Comparison of ENCODE assay signal across 8 cellular contexts in the genomic region with DNA sequence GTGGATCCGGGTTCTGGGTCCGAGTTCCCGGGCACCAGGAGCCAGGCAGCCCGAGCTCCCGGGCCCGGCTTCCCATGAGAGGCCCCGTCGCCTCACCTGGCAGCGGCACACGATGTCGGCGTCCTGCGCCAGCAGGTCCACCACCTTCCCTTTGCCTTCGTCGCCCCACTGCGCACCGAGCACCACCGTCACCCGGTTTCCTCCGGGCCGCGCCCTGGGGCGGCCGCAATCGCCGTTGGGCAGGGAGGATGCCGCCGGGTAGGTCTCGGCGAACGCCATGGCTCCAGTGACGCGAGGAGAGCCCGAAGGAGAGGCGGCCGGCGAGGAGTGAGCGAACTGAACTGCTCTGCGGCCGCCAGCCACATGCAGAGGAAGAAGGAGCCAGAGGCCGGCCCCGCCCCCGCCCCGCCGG. TPM values are rescaled to one million over a fixed set of nuclear protein-coding genes. Genes with fewer than 3 reads are reported as not detected.
DNase-seq lines count a peak whose midpoint lies in the region; ATAC-seq and TF ChIP-seq lines count a peak whose summit lies in the region.

A gene (minus strand): TSS at position 371 of the 412 bp plus-strand sequence. CDS start 92 bp downstream, at position 279.

- peak within 1 kb of the TSS; percentile 87 for H3K9ac ChIP-seq in iPS-18a (ENCODE audit: low read length)

- H3K36me3 Mint-ChIP-seq in activated T-helper 17 cell treated with anti-CD3 and anti-CD28 coated beads, Interleukin-2, amount 50 U/mL, for 72 hours (ENCODE audit: low read depth) = peaks cover 42% of the 10 kb centered on the region
- H3K36me3 Mint-ChIP-seq in stimulated activated effector memory CD8-positive, alpha-beta T cell treated with anti-CD3 and anti-CD28 coated beads, Interleukin-12 subunit alpha, Interleukin-12 subunit beta, amount 100 ng/mL, for 72 hours = peaks cover 48% of the 10 kb centered on the region

- no peaks in the 10 kb centered on the region for H3K27me3 Mint-ChIP-seq in activated T-helper 17 cell treated with anti-CD3 and anti-CD28 coated beads, Interleukin-2, amount 50 U/mL, for 72 hours

- DNase-seq in right atrium auricular region (ENCODE audit: low spot score) (no peak), left cardiac atrium (no peak), NCI-H2029 (lab: John Stamatoyannopoulos, UW) (no peak), T1000 (lab: John Stamatoyannopoulos, UW) (no peak)
- no peak for DNase-seq in stimulated activated effector memory CD8-positive, alpha-beta T cell treated with anti-CD3 and anti-CD28 coated beads, Interleukin-12 subunit alpha, Interleukin-12 subunit beta, amount 100 ng/mL, for 72 hours (ENCODE audit: low spot score in 2 of 2)

- H3K4me3 ChIP-seq in right atrium auricular region (peak within 1 kb of the TSS; percentile 60 to 90), iPS-18a (ENCODE audit: low read length) (peak within 1 kb of the TSS; percentile 79)

- H3K27ac Mint-ChIP-seq in activated T-helper 17 cell treated with anti-CD3 and anti-CD28 coated beads, Interleukin-2, amount 50 U/mL, for 72 hours = peak within 1 kb of the TSS; percentile 84
- peak within 1 kb of the TSS; percentile 48 for H3K27ac Mint-ChIP-seq in stimulated activated effector memory CD8-positive, alpha-beta T cell treated with anti-CD3 and anti-CD28 coated beads, Interleukin-12 subunit alpha, Interleukin-12 subunit beta, amount 100 ng/mL, for 72 hours

- no peak for ATAC-seq in left cardiac atrium
- no peak for ATAC-seq in activated T-helper 17 cell treated with anti-CD3 and anti-CD28 coated beads, Interleukin-2, amount 50 U/mL, for 72 hours (replicated peaks)
- ATAC-seq in stimulated activated effector memory CD8-positive, alpha-beta T cell treated with anti-CD3 and anti-CD28 coated beads, Interleukin-12 subunit alpha, Interleukin-12 subunit beta, amount 100 ng/mL, for 72 hours = no peak
- ATAC-seq in GM19452 (IDR thresholded peaks at IDR 0.05; ENCODE audit: unreplicated experiment) = no peak

- peaks cover 36% of the 10 kb centered on the region for H3K4me1 Mint-ChIP-seq in activated T-helper 17 cell treated with anti-CD3 and anti-CD28 coated beads, Interleukin-2, amount 50 U/mL, for 72 hours
- H3K4me1 Mint-ChIP-seq in stimulated activated effector memory CD8-positive, alpha-beta T cell treated with anti-CD3 and anti-CD28 coated beads, Interleukin-12 subunit alpha, Interleukin-12 subunit beta, amount 100 ng/mL, for 72 hours = peaks cover 50% of the 10 kb centered on the region

- H3K27ac ChIP-seq in right atrium auricular region (peak within 1 kb of the TSS; percentile 92 to 97), iPS-18a (ENCODE audit: low read length) (peak within 1 kb of the TSS; percentile 43)

- H3K4me1 ChIP-seq in right atrium auricular region = peaks cover 0 to 13% of the 10 kb centered on the region in 2 donors
- H3K4me1 ChIP-seq in iPS-18a (ENCODE audit: control insufficient read depth, low read depth, low read length) = peaks cover 67% of the 10 kb centered on the region

- no peaks in the 10 kb centered on the region for H3K27me3 ChIP-seq in right atrium auricular region
- no peaks in the 10 kb centered on the region for H3K27me3 ChIP-seq in iPS-18a (ENCODE audit: control insufficient read depth, insufficient read depth, low read length)

- intact Hi-C loops in left cardiac atrium (cut with DNase I) = loop anchor here in 1 of 2 donors (10.0 kb wide), 1 partner anchor 203 kb away; a partner anchor contains a TSS

- H3K4me3 Mint-ChIP-seq in activated T-helper 17 cell treated with anti-CD3 and anti-CD28 coated beads, Interleukin-2, amount 50 U/mL, for 72 hours = peak within 1 kb of the TSS; percentile 86
- peak within 1 kb of the TSS; percentile 71 for H3K4me3 Mint-ChIP-seq in stimulated activated effector memory CD8-positive, alpha-beta T cell treated with anti-CD3 and anti-CD28 coated beads, Interleukin-12 subunit alpha, Interleukin-12 subunit beta, amount 100 ng/mL, for 72 hours

- no peaks in the 10 kb centered on the region for H3K9me3 Mint-ChIP-seq in activated T-helper 17 cell treated with anti-CD3 and anti-CD28 coated beads, Interleukin-2, amount 50 U/mL, for 72 hours
- no peaks in the 10 kb centered on the region for H3K9me3 Mint-ChIP-seq in stimulated activated effector memory CD8-positive, alpha-beta T cell treated with anti-CD3 and anti-CD28 coated beads, Interleukin-12 subunit alpha, Interleukin-12 subunit beta, amount 100 ng/mL, for 72 hours

- TF ChIP-seq CTCF in right atrium auricular region (IDR thresholded peaks at IDR 0.05) = no peak

- H3K36me3 ChIP-seq in right atrium auricular region (no peaks in the 10 kb centered on the region), iPS-18a (ENCODE audit: control insufficient read depth, low read depth, low read length) (no peaks in the 10 kb centered on the region)

- H3K9me3 ChIP-seq in right atrium auricular region = no peaks in the 10 kb centered on the region
- no peaks in the 10 kb centered on the region for H3K9me3 ChIP-seq in iPS-18a (ENCODE audit: control insufficient read depth, low read depth, low read length)

RNA-seq across cellular contexts. Expression of the gene that starts here (rescaled TPM):
- total RNA-seq in right atrium auricular region = 1 to 10 TPM; 7.9 to 9.6 TPM
- total RNA-seq in left cardiac atrium = 10 to 100 TPM in 1 of 2 donors, 1 to 10 TPM in 1; 8.5 to 16.5 TPM
- total RNA-seq in activated T-helper 17 cell treated with anti-CD3 and anti-CD28 coated beads, Interleukin-2, amount 50 U/mL, for 72 hours = 10 to 100 TPM; 48.8 to 56.3 TPM
